29 cellular contexts compared by ENCODE assay signal in the genomic region with DNA sequence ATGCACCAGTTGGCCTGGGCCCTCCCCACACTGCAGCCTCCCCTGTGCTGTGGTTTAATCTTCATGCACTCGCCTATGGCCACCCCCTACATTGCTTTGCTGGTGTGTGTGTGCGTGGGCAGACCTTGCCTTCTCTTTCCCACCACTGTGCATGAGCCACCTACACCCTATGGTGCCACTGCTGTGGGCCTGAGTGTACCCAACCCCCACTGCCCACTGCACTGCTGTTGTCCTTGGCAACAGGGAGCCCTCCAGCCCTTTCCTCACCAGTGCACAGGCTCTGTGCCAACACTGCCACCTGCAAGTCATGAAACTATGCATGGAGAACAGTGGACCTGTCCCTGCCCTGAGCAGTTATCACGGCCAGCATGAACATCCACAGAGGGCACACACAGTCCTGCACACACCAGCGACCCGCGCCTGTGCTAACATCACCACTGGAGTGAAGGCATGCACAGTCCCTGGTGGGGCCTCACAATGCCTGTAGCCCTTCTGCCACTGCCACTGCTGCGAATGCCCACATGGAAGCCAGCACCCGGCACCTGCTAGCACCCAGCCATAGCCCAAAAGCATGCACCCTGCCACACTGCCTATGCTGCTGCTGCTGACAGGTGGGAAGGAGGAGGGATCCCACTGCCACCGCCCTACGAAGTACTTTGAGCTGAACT.
DNase-seq lines count a peak whose midpoint lies in the region; ATAC-seq, FAIRE-seq and TF ChIP-seq lines count a peak whose summit lies in the region.
"Had no signal": no experiment of that assay in that cellular context is flagged by ENCODE, and none has a peak within 500 bp of the region (broad histone marks: within the 10 kb centered on the region; RNA-seq: fewer than 3 reads in every experiment).

No MANE protein-coding gene starts in this region.

- TF ChIP-seq CTCF in GM12878 (IDR thresholded peaks at IDR 0.05 in 2 of 3, conservative IDR thresholded peaks at IDR 0.05 in 1 of 3; ENCODE audit: control insufficient read depth in 2 of 3, extremely low read depth in 1 of 3, insufficient read depth in 1 of 3, low read depth in 3 of 3, low read length in 3 of 3), result no peak

- no peak for FAIRE-seq in GM12878 (lab: Jason Lieb, UNC)
- FAIRE-seq: bronchial epithelial cell, H1, K562 had no signal

- H3K9me3 ChIP-seq in GM12878 (replicated peaks; ENCODE audit: control insufficient read depth, insufficient read depth, low read length), result no peaks in the 10 kb centered on the region
- H3K9me3 ChIP-seq: Caco-2, right atrium auricular region, SJSA1, stomach had no signal

- no peak overlapping the region for H3K9ac ChIP-seq in GM12878 (ENCODE audit: control insufficient read depth, insufficient read depth, low read length)
- H3K9ac ChIP-seq: parathyroid adenoma had no signal

- CTCF ChIA-PET in GM12878 (lab: Yijun Ruan, JAX), result no interaction called here

- no peak overlapping the region for H2AFZ ChIP-seq in GM12878 (ENCODE audit: control insufficient read depth, low read depth, low read length)
- H2AFZ ChIP-seq: parathyroid adenoma had no signal

- ATAC-seq in GM12878 (peak; percentile 17; the same call in 2 of the 3 replicates), sciatic nerve (peak; percentile 10)
- ATAC-seq: K562, left cardiac atrium, T-cell had no signal

- H3K4me2 ChIP-seq in GM12878 (ENCODE audit: control insufficient read depth, insufficient read depth), result no peak overlapping the region
- H3K4me2 ChIP-seq: smooth muscle cell had no signal

- H3K4me1 ChIP-seq in GM12878 (ENCODE audit: control insufficient read depth, insufficient read depth, low read length), result no peaks in the 10 kb centered on the region
- H3K4me1 ChIP-seq: Caco-2, parathyroid adenoma, right atrium auricular region, stomach had no signal

- H3K79me2 ChIP-seq in GM12878 (ENCODE audit: control insufficient read depth, insufficient read depth, low read length), result no peaks in the 10 kb centered on the region
- H3K79me2 ChIP-seq: parathyroid adenoma had no signal

- RAD21 ChIA-PET in GM12878 (lab: Charles Lee; ENCODE audit: unreplicated experiment), result no interaction called here

- no peaks in the 10 kb centered on the region for H3K36me3 ChIP-seq in GM12878 (ENCODE audit: control insufficient read depth in 2 of 2, insufficient read depth in 2 of 2, low read length in 1 of 2)
- H3K36me3 ChIP-seq: right atrium auricular region, SJSA1, stomach had no signal

- no peaks in the 10 kb centered on the region for H3K27me3 ChIP-seq in GM12878 (replicated peaks in 1 of 2; ENCODE audit: control insufficient read depth in 2 of 2, insufficient read depth in 2 of 2, low read length in 1 of 2)
- H3K27me3 ChIP-seq: right atrium auricular region, SJSA1, stomach had no signal

- SMC1A ChIA-PET in GM12878 (lab: Charles Lee; ENCODE audit: uncharacterized antibody, unreplicated experiment), result no interaction called here

- POLR2A ChIA-PET in GM12878 (lab: Charles Lee), result no interaction called here

- intact Hi-C loops in GM12878 (cut with micrococcal nuclease; ENCODE audit: unreplicated experiment), result no loop called here
- intact Hi-C loops in sciatic nerve (cut with DNase I), result no loop called here

- TF ChIP-seq POLR2A in GM12878 (IDR thresholded peaks at IDR 0.05; ENCODE audit: low read depth, low read length), result no peak

- no peak overlapping the region for H3K4me3 ChIP-seq in GM12878
- H3K4me3 ChIP-seq: K562, right atrium auricular region, SJSA1, smooth muscle cell, stomach had no signal

- 0 out of 2 replicates have a peak, but pooled peaks have one; percentile 7 for TF ChIP-seq RAD21 in Ishikawa (IDR thresholded peaks at IDR 0.05; ENCODE audit: low read depth)
- TF ChIP-seq RAD21 in GM12878 (IDR thresholded peaks at IDR 0.05; ENCODE audit: insufficient read depth, low read depth, low read length), result no peak

- no peak overlapping the region for H3K27ac ChIP-seq in GM12878 (ENCODE audit: control insufficient read depth, insufficient read depth)
- H3K27ac ChIP-seq: parathyroid adenoma, right atrium auricular region, SJSA1, stomach had no signal

- H4K20me1 ChIP-seq in GM12878 (ENCODE audit: control insufficient read depth, insufficient read depth), result no peaks in the 10 kb centered on the region

- in situ Hi-C loops in Caki2 (cut with HindIII; ENCODE audit: low pct_unique_long_range_greater_than_20kb, low sequenced_read_pairs) (no loop called here), GM12878 (cut with MboI) (no loop called here)

- no TSS peak for BruUV-seq in GM12878 (replicated peaks; lab: Mats Ljungman, UMichigan)

- TF ChIP-seq EP300 in Ishikawa (IDR thresholded peaks at IDR 0.05; ENCODE audit: borderline replicate concordance) (peak; percentile 63; the same call in 1 of the 2 replicates), GM12878 (IDR thresholded peaks at IDR 0.05; ENCODE audit: borderline replicate concordance in 1 of 2, control insufficient read depth in 1 of 2, low read depth in 2 of 2, low read length in 2 of 2) (no peak)

- DNase-seq in Caki2 (ENCODE audit: low read depth) (peak; percentile 31), GM12878 (ENCODE audit: low read depth, low spot score) (no peak), sciatic nerve (ENCODE audit: low spot score) (no peak), DMS 273 (lab: John Stamatoyannopoulos, UW; ENCODE audit: unreplicated experiment) (no peak), GM03348 (ENCODE audit: low spot score) (no peak)
- DNase-seq in activated naive CD4-positive, alpha-beta T cell (lab: John Stamatoyannopoulos, UW), result no peak
- DNase-seq: activated CD4-positive, alpha-beta T cell treated with anti-CD3 and anti-CD28 coated beads, Interleukin-2, amount 10 ng/mL, durations not matched to agents 24 days and 14 days; activated effector memory CD4-positive, alpha-beta T cell treated with anti-CD3 and anti-CD28 coated beads, Interleukin-2, amount 50 U/mL, for 16 hours; activated naive CD8-positive, alpha-beta T cell treated with anti-CD3 and anti-CD28 coated beads for 36 hours; activated T-cell treated with anti-CD3 and anti-CD28 coated beads, Interleukin-2, amount 50 U/mL, for 1 hour; anterior cingulate cortex; Caco-2; foreskin melanocyte; left cardiac atrium; mammary epithelial cell; NCI-H1048; NCI-H187 treated with DMSO at 0.1 percent for 48 hours; NCI-H2227 treated with DMSO at 0.1 percent for 48 hours; NCI-H774; stomach; T-cell had no signal

- WGBS in GM12878 (ENCODE audit: insufficient coverage, insufficient replicate concordance, low lambda C conversion rate, missing lambda C conversion rate), result 29% methylated on average over 10 of the region's 10 CpGs

TF ChIP-seq in Ishikawa, 13 proteins besides CTCF, POLR2A, EP300 and RAD21 (continues in another document):
- TF ChIP-seq, protein P1, sequence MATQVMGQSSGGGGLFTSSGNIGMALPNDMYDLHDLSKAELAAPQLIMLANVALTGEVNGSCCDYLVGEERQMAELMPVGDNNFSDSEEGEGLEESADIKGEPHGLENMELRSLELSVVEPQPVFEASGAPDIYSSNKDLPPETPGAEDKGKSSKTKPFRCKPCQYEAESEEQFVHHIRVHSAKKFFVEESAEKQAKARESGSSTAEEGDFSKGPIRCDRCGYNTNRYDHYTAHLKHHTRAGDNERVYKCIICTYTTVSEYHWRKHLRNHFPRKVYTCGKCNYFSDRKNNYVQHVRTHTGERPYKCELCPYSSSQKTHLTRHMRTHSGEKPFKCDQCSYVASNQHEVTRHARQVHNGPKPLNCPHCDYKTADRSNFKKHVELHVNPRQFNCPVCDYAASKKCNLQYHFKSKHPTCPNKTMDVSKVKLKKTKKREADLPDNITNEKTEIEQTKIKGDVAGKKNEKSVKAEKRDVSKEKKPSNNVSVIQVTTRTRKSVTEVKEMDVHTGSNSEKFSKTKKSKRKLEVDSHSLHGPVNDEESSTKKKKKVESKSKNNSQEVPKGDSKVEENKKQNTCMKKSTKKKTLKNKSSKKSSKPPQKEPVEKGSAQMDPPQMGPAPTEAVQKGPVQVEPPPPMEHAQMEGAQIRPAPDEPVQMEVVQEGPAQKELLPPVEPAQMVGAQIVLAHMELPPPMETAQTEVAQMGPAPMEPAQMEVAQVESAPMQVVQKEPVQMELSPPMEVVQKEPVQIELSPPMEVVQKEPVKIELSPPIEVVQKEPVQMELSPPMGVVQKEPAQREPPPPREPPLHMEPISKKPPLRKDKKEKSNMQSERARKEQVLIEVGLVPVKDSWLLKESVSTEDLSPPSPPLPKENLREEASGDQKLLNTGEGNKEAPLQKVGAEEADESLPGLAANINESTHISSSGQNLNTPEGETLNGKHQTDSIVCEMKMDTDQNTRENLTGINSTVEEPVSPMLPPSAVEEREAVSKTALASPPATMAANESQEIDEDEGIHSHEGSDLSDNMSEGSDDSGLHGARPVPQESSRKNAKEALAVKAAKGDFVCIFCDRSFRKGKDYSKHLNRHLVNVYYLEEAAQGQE (IDR thresholded peaks at IDR 0.05; ENCODE audit: low read depth), result no peak
- TF ChIP-seq TEAD4 (IDR thresholded peaks at IDR 0.05) (0 out of 2 replicates have a peak, but pooled peaks have one; percentile 31), EGR1 (IDR thresholded peaks at IDR 0.05) (peak; percentile 72)

TF ChIP-seq in GM12878, 131 proteins besides CTCF, POLR2A, EP300 and RAD21 (continues in another document):
- TF ChIP-seq EED (IDR thresholded peaks at IDR 0.05; ENCODE audit: low read depth), result no peak
- TF ChIP-seq ATF7 (IDR thresholded peaks at IDR 0.05; ENCODE audit: low read depth), result no peak
- TF ChIP-seq, protein P2, sequence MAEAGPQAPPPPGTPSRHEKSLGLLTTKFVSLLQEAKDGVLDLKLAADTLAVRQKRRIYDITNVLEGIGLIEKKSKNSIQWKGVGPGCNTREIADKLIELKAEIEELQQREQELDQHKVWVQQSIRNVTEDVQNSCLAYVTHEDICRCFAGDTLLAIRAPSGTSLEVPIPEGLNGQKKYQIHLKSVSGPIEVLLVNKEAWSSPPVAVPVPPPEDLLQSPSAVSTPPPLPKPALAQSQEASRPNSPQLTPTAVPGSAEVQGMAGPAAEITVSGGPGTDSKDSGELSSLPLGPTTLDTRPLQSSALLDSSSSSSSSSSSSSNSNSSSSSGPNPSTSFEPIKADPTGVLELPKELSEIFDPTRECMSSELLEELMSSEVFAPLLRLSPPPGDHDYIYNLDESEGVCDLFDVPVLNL (IDR thresholded peaks at IDR 0.05; ENCODE audit: low read depth, low read length), result no peak
- TF ChIP-seq, protein P3, sequence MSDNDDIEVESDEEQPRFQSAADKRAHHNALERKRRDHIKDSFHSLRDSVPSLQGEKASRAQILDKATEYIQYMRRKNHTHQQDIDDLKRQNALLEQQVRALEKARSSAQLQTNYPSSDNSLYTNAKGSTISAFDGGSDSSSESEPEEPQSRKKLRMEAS (IDR thresholded peaks at IDR 0.05; ENCODE audit: low read depth, low read length), result no peak
- no peak for TF ChIP-seq CHD4 (IDR thresholded peaks at IDR 0.05)
- TF ChIP-seq STAT1 (conservative IDR thresholded peaks at IDR 0.05), result no peak
